1 cellular context compared by ENCODE assay signal in genomic region chr7:6447589-6448210, GRCh38.
TF ChIP-seq lines count a peak whose summit lies in the region.

Gene DAGLB (minus strand): TSS chr7:6447954. CDS start chr7:6447842, 112 bp downstream.

TF ChIP-seq in HepG2, 621 proteins besides CTCF, POLR2A, EP300 and RAD21 (continued from another document and continues in another):
- TF ChIP-seq EZH2 (conservative IDR thresholded peaks at IDR 0.05; ENCODE audit: low read depth, low read length), result no peak
- no peak for TF ChIP-seq PHB2 (IDR thresholded peaks at IDR 0.05; ENCODE audit: partially characterized antibody)
- no peak for TF ChIP-seq YY1 (IDR thresholded peaks at IDR 0.05; ENCODE audit: insufficient read depth, insufficient replicate concordance, low read depth, low read length)
- no peak for TF ChIP-seq MATR3 (CRISPR knock-in tag; IDR thresholded peaks at IDR 0.05)
- no peak for TF ChIP-seq ZNF781 (CRISPR knock-in tag; IDR thresholded peaks at IDR 0.05; ENCODE audit: borderline replicate concordance, not compliant biosample characterization)
- TF ChIP-seq GTF2F1 (IDR thresholded peaks at IDR 0.05; ENCODE audit: low read length), result no peak
- TF ChIP-seq NKX3-1 (CRISPR knock-in tag; IDR thresholded peaks at IDR 0.05), result peak; percentile 69; the same call in 1 of the 2 replicates
- TF ChIP-seq ETS1 (CRISPR knock-in tag; IDR thresholded peaks at IDR 0.05), result peak; percentile 53; the same call in 1 of the 2 replicates
- TF ChIP-seq ZNF263 (CRISPR knock-in tag; IDR thresholded peaks at IDR 0.05), result no peak
- TF ChIP-seq GPBP1L1 (CRISPR knock-in tag; IDR thresholded peaks at IDR 0.05), result no peak
- TF ChIP-seq GATAD2A (CRISPR knock-in tag; IDR thresholded peaks at IDR 0.05), result no peak
- TF ChIP-seq ZFY (CRISPR knock-in tag; IDR thresholded peaks at IDR 0.05), result peak; percentile 47
- peak; percentile 62; the same call in 1 of the 2 replicates for TF ChIP-seq KDM2A (CRISPR knock-in tag; IDR thresholded peaks at IDR 0.05; ENCODE audit: borderline replicate concordance, low read depth)
- no peak for TF ChIP-seq ZNF614 (CRISPR knock-in tag; IDR thresholded peaks at IDR 0.05; ENCODE audit: borderline replicate concordance)
- TF ChIP-seq KLF12 (CRISPR knock-in tag; IDR thresholded peaks at IDR 0.05; ENCODE audit: borderline replicate concordance), result 0 out of 2 replicates have a peak, but pooled peaks have one; percentile 71
- TF ChIP-seq HIVEP1 (CRISPR knock-in tag; IDR thresholded peaks at IDR 0.05), result no peak
- no peak for TF ChIP-seq ZNF496 (CRISPR knock-in tag; IDR thresholded peaks at IDR 0.05; ENCODE audit: insufficient replicate concordance)
- TF ChIP-seq ZNF766 (CRISPR knock-in tag; IDR thresholded peaks at IDR 0.05; ENCODE audit: borderline replicate concordance), result 0 out of 2 replicates have a peak, but pooled peaks have one; percentile 84
- no peak for TF ChIP-seq ZNF780A (CRISPR knock-in tag; IDR thresholded peaks at IDR 0.05)
- peak; percentile 67; the same call in 1 of the 2 replicates for TF ChIP-seq GATA4 (IDR thresholded peaks at IDR 0.05; ENCODE audit: borderline replicate concordance, low read depth)
- no peak for TF ChIP-seq CBX2 (IDR thresholded peaks at IDR 0.05; ENCODE audit: low read depth, low read length)
- no peak for TF ChIP-seq CBX2 (CRISPR knock-in tag; IDR thresholded peaks at IDR 0.05; ENCODE audit: low read depth)
- no peak for TF ChIP-seq ZNF138 (CRISPR knock-in tag; IDR thresholded peaks at IDR 0.05; ENCODE audit: low read depth)
- TF ChIP-seq ZNF501 (CRISPR knock-in tag; IDR thresholded peaks at IDR 0.05), result peak; percentile 82
- TF ChIP-seq ZBTB49 (CRISPR knock-in tag; IDR thresholded peaks at IDR 0.05; ENCODE audit: borderline replicate concordance), result no peak
- TF ChIP-seq ZNF34 (CRISPR knock-in tag; IDR thresholded peaks at IDR 0.05; ENCODE audit: borderline replicate concordance), result no peak
- TF ChIP-seq ARID4A (CRISPR knock-in tag; IDR thresholded peaks at IDR 0.05; ENCODE audit: borderline replicate concordance), result peak; percentile 83
- TF ChIP-seq ZNF570 (CRISPR knock-in tag; IDR thresholded peaks at IDR 0.05; ENCODE audit: borderline replicate concordance), result no peak
- 0 out of 2 replicates have a peak, but pooled peaks have one; percentile 59 for TF ChIP-seq ZFP37 (CRISPR knock-in tag; IDR thresholded peaks at IDR 0.05; ENCODE audit: borderline replicate concordance)
- TF ChIP-seq ZBTB34 (CRISPR knock-in tag; IDR thresholded peaks at IDR 0.05), result no peak
- TF ChIP-seq GABPA (IDR thresholded peaks at IDR 0.05; ENCODE audit: low read depth, low read length), result no peak
- TF ChIP-seq GABPA (CRISPR knock-in tag; IDR thresholded peaks at IDR 0.05; ENCODE audit: low read depth), result peak; percentile 70
- TF ChIP-seq ATF4 (CRISPR knock-in tag; IDR thresholded peaks at IDR 0.05), result no peak
- no peak for TF ChIP-seq SRF (IDR thresholded peaks at IDR 0.05; ENCODE audit: low read depth, low read length)
- TF ChIP-seq GFI1 (CRISPR knock-in tag; IDR thresholded peaks at IDR 0.05; ENCODE audit: borderline replicate concordance), result peak; percentile 74; the same call in 1 of the 2 replicates
- TF ChIP-seq ZMAT3 (CRISPR knock-in tag; conservative IDR thresholded peaks at IDR 0.05), result no peak
- TF ChIP-seq ZSCAN30 (CRISPR knock-in tag; IDR thresholded peaks at IDR 0.05), result 0 out of 2 replicates have a peak, but pooled peaks have one; percentile 59
- TF ChIP-seq ZNF737 (CRISPR knock-in tag; IDR thresholded peaks at IDR 0.05; ENCODE audit: borderline replicate concordance), result no peak
- TF ChIP-seq ZNF563 (CRISPR knock-in tag; IDR thresholded peaks at IDR 0.05), result no peak; the same call in 1 of the 2 replicates
- TF ChIP-seq MED13 (CRISPR knock-in tag; IDR thresholded peaks at IDR 0.05), result no peak
- TF ChIP-seq KIAA2018 (CRISPR knock-in tag; IDR thresholded peaks at IDR 0.05; ENCODE audit: borderline replicate concordance), result no peak
- peak; percentile 78 for TF ChIP-seq PHF8 (CRISPR knock-in tag; IDR thresholded peaks at IDR 0.05)
- TF ChIP-seq ZNF619 (CRISPR knock-in tag; IDR thresholded peaks at IDR 0.05), result no peak; the same call in 1 of the 2 replicates
- no peak for TF ChIP-seq PITX1 (CRISPR knock-in tag; IDR thresholded peaks at IDR 0.05)
- 0 out of 2 replicates have a peak, but pooled peaks have one; percentile 67 for TF ChIP-seq ZNF446 (CRISPR knock-in tag; IDR thresholded peaks at IDR 0.05)
- TF ChIP-seq ADNP (CRISPR knock-in tag; IDR thresholded peaks at IDR 0.05), result no peak
